ENCODE assay signal across 8 cellular contexts in genomic region chr20:13220857-13221297, GRCh38. TPM values are rescaled to one million over a fixed set of nuclear protein-coding genes. Genes with fewer than 3 reads are reported as not detected.
DNase-seq lines count a peak whose midpoint lies in the region; ATAC-seq and TF ChIP-seq lines count a peak whose summit lies in the region.

Gene ISM1, plus strand, starts transcription at chr20:13221274. Its CDS starts 503 bp downstream, at chr20:13221777.

- intact Hi-C loops in lower lobe of right lung (cut with DNase I): no loop called here

- H3K27ac ChIP-seq in lower lobe of right lung: peak within 1 kb of the TSS; percentile 69

- ATAC-seq in GM21786 (IDR thresholded peaks at IDR 0.05; ENCODE audit: unreplicated experiment) (peak; percentile 22), lower lobe of right lung (peak; percentile 63 to 69), GM21576 (IDR thresholded peaks at IDR 0.05; ENCODE audit: unreplicated experiment) (no peak)
- ATAC-seq in central memory CD8-positive, alpha-beta T cell (replicated peaks; ENCODE audit: extremely low read depth, poor library complexity, severe bottlenecking): peak; percentile 19
- peak; percentile 53 for ATAC-seq in stimulated activated effector memory CD8-positive, alpha-beta T cell treated with anti-CD3 and anti-CD28 coated beads, Interleukin-12 subunit alpha, Interleukin-12 subunit beta, amount 100 ng/mL, for 72 hours

- no peaks in the 10 kb centered on the region for H3K9me3 ChIP-seq in lower lobe of right lung

- no peaks in the 10 kb centered on the region for H3K36me3 ChIP-seq in lower lobe of right lung

- peak; percentile 51 for DNase-seq in AG20443 (ENCODE audit: low spot score)
- no peak for DNase-seq in central memory CD8-positive, alpha-beta T cell (ENCODE audit: low spot score in 2 of 2)
- peak; percentile 48 for DNase-seq in lower lobe of right lung
- peak in 1 of 2 donors; percentile 57 for DNase-seq in stimulated activated effector memory CD8-positive, alpha-beta T cell treated with anti-CD3 and anti-CD28 coated beads, Interleukin-12 subunit alpha, Interleukin-12 subunit beta, amount 100 ng/mL, for 72 hours (ENCODE audit: low spot score in 2 of 2)
- DNase-seq in HPDE6-E6E7 (ENCODE audit: extremely low spot score): no peak

- peak within 1 kb of the TSS; percentile 79 for H3K4me3 Mint-ChIP-seq in T-helper 1 cell treated with Interleukin-12 subunit alpha and Interleukin-12 subunit beta and Interleukin-4 antibody, amounts not matched to agents 30 μg/mL and 1 μg/mL, for 36 hours
- peak within 1 kb of the TSS; percentile 76 for H3K4me3 Mint-ChIP-seq in central memory CD8-positive, alpha-beta T cell
- peak within 1 kb of the TSS; percentile 62 for H3K4me3 Mint-ChIP-seq in stimulated activated effector memory CD8-positive, alpha-beta T cell treated with anti-CD3 and anti-CD28 coated beads, Interleukin-12 subunit alpha, Interleukin-12 subunit beta, amount 100 ng/mL, for 72 hours

- H3K4me1 ChIP-seq in lower lobe of right lung: peaks cover 19% of the 10 kb centered on the region

- no peak for TF ChIP-seq CTCF in lower lobe of right lung (IDR thresholded peaks at IDR 0.05)

- peaks cover 74% of the 10 kb centered on the region for H3K27me3 Mint-ChIP-seq in T-helper 1 cell treated with Interleukin-12 subunit alpha and Interleukin-12 subunit beta and Interleukin-4 antibody, amounts not matched to agents 30 μg/mL and 1 μg/mL, for 36 hours (ENCODE audit: low read depth)
- H3K27me3 Mint-ChIP-seq in central memory CD8-positive, alpha-beta T cell: peaks cover 61% of the 10 kb centered on the region

- H3K4me1 Mint-ChIP-seq in T-helper 1 cell treated with Interleukin-12 subunit alpha and Interleukin-12 subunit beta and Interleukin-4 antibody, amounts not matched to agents 30 μg/mL and 1 μg/mL, for 36 hours (ENCODE audit: low read depth): peaks cover 13% of the 10 kb centered on the region
- peaks cover 6% of the 10 kb centered on the region for H3K4me1 Mint-ChIP-seq in central memory CD8-positive, alpha-beta T cell
- peaks cover 7% of the 10 kb centered on the region for H3K4me1 Mint-ChIP-seq in stimulated activated effector memory CD8-positive, alpha-beta T cell treated with anti-CD3 and anti-CD28 coated beads, Interleukin-12 subunit alpha, Interleukin-12 subunit beta, amount 100 ng/mL, for 72 hours

- H3K27ac Mint-ChIP-seq in T-helper 1 cell treated with Interleukin-12 subunit alpha and Interleukin-12 subunit beta and Interleukin-4 antibody, amounts not matched to agents 30 μg/mL and 1 μg/mL, for 36 hours: peak within 1 kb of the TSS; percentile 18
- no peak within 1 kb of the TSS for H3K27ac Mint-ChIP-seq in central memory CD8-positive, alpha-beta T cell (ENCODE audit: low read depth)
- no peak within 1 kb of the TSS for H3K27ac Mint-ChIP-seq in stimulated activated effector memory CD8-positive, alpha-beta T cell treated with anti-CD3 and anti-CD28 coated beads, Interleukin-12 subunit alpha, Interleukin-12 subunit beta, amount 100 ng/mL, for 72 hours

- H3K27me3 ChIP-seq in lower lobe of right lung (ENCODE audit: low read depth): peaks cover 25% of the 10 kb centered on the region

- no peaks in the 10 kb centered on the region for H3K36me3 Mint-ChIP-seq in T-helper 1 cell treated with Interleukin-12 subunit alpha and Interleukin-12 subunit beta and Interleukin-4 antibody, amounts not matched to agents 30 μg/mL and 1 μg/mL, for 36 hours (ENCODE audit: low read depth)
- H3K36me3 Mint-ChIP-seq in central memory CD8-positive, alpha-beta T cell (ENCODE audit: insufficient read depth): no peaks in the 10 kb centered on the region
- no peaks in the 10 kb centered on the region for H3K36me3 Mint-ChIP-seq in stimulated activated effector memory CD8-positive, alpha-beta T cell treated with anti-CD3 and anti-CD28 coated beads, Interleukin-12 subunit alpha, Interleukin-12 subunit beta, amount 100 ng/mL, for 72 hours

- peak within 1 kb of the TSS; percentile 62 for H3K4me3 ChIP-seq in lower lobe of right lung

- no peaks in the 10 kb centered on the region for H3K9me3 Mint-ChIP-seq in T-helper 1 cell treated with Interleukin-12 subunit alpha and Interleukin-12 subunit beta and Interleukin-4 antibody, amounts not matched to agents 30 μg/mL and 1 μg/mL, for 36 hours
- H3K9me3 Mint-ChIP-seq in central memory CD8-positive, alpha-beta T cell: no peaks in the 10 kb centered on the region
- H3K9me3 Mint-ChIP-seq in stimulated activated effector memory CD8-positive, alpha-beta T cell treated with anti-CD3 and anti-CD28 coated beads, Interleukin-12 subunit alpha, Interleukin-12 subunit beta, amount 100 ng/mL, for 72 hours: no peaks in the 10 kb centered on the region

RNA-seq across cellular contexts. Expression of gene ISM1, which starts in this region (rescaled TPM):
- total RNA-seq in lower lobe of right lung: 8.4 TPM

Comparison
In these comparisons a context has a peak if more than half of its experiments do, and no peak if none do; other contexts are left out.
1. DNase-seq: peak in AG20443 (single experiment) and lower lobe of right lung (single experiment); none in central memory CD8-positive, alpha-beta T cell (0 of 2) and HPDE6-E6E7 (single experiment).
2. Peak in every context shown above with its lines, with median percentiles within 50 percentile points of each other: H3K4me3 Mint-ChIP-seq.